Comparison of ENCODE assay signal across 9 cellular contexts in the genomic region with DNA sequence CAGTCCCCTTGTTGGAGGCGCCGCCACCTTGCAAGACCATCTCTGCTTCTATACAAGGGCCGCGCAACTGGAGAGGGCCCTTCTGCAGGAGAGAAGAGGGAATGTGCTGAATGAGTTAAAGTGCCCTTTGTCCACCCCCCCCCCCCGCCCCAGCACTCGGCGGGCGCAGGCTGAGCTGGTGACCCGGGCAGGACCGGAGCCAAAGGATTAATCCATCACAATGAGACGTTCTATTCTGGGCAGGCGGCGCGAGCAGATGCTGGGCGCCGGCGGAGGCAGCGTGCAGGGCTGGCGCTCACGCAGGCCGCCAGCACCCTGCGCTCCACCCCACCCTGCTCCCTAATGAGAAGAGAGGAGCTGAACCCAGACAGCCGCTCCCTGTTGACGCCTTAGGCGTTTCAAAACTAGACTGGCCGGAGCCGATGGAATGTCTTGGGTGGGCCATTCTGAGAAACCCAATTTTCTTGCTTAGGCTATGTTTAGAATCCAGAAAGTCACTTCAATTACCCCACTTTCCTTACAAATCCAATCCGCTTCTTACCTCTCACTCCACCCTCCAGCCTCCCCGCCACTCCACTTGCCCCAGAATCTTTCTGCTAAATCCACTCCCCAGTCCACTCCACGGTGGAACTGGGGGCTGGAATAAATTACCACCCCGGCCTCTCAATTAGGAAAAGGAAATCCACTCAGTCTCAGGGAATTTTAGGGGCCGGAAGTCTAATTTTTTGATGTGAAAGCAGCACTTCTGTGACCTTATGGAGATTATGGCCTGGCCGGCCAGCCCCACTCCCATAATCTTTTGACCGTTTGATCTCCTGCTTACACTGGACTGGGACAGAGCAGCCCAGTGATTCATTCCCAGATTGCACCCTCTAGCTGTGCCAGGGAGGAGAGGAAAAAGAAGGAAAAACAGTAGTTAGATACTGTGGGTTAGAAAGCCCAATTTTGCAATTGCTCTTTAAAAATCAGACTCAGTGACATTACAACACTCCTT. TPM values are rescaled to one million over a fixed set of nuclear protein-coding genes. Genes with fewer than 3 reads are reported as not detected.
DNase-seq lines count a peak whose midpoint lies in the region; ATAC-seq and TF ChIP-seq lines count a peak whose summit lies in the region.
"Had no signal": no experiment of that assay in that cellular context is flagged by ENCODE, and none has a peak within 500 bp of the region (broad histone marks: within the 10 kb centered on the region; RNA-seq: fewer than 3 reads in every experiment).

No MANE protein-coding gene starts in this region.

- H3K36me3 ChIP-seq in HCT116 (ENCODE audit: control insufficient read depth in 1 of 2, insufficient read depth in 2 of 2, low read length in 2 of 2) (no peaks in the 10 kb centered on the region), SJSA1 (no peaks in the 10 kb centered on the region), gastroesophageal sphincter (no peaks in the 10 kb centered on the region), osteoblast (ENCODE audit: insufficient read depth, low read length) (no peaks in the 10 kb centered on the region), Peyer's patch (no peaks in the 10 kb centered on the region)

- H4K20me1 ChIP-seq in HCT116 (ENCODE audit: insufficient read depth) (no peaks in the 10 kb centered on the region), osteoblast (ENCODE audit: insufficient read depth, low read length) (no peaks in the 10 kb centered on the region)

- TF ChIP-seq POLR2A in HCT116 (IDR thresholded peaks at IDR 0.05; ENCODE audit: borderline replicate concordance, extremely low read depth, insufficient read depth, insufficient read length): no peak
- TF ChIP-seq POLR2A in gastroesophageal sphincter (IDR thresholded peaks at IDR 0.05): no peak
- no peak for TF ChIP-seq POLR2A in Peyer's patch (IDR thresholded peaks at IDR 0.05)

- no peak overlapping the region for H3K9ac ChIP-seq in HCT116 (ENCODE audit: low read length)

- BruUV-seq in HCT116 (replicated peaks; lab: Mats Ljungman, UMichigan): no TSS peak

- intact Hi-C loops in HCT116 (cut with micrococcal nuclease): no loop called here

- TF ChIP-seq RAD21 in HCT116 (IDR thresholded peaks at IDR 0.05; ENCODE audit: low read depth): no peak

- peak; percentile 94 for ATAC-seq in HCT116
- peak; percentile 95 for ATAC-seq in gastroesophageal sphincter
- ATAC-seq in GM18873 (IDR thresholded peaks at IDR 0.05; ENCODE audit: low FRiP score, unreplicated experiment): no peak
- ATAC-seq in HG02588 (IDR thresholded peaks at IDR 0.05; ENCODE audit: unreplicated experiment): no peak

- DNase-seq in HCT116 (ENCODE audit: low read depth, low spot score): peak; percentile 7
- peak; percentile 97 to 98 for DNase-seq in SJSA1 (ENCODE audit: low read depth in 1 of 2, low spot score in 2 of 2)
- DNase-seq in osteoblast (ENCODE audit: insufficient read length, low spot score, missing footprints): peak; percentile 82
- DNase-seq in activated CD8-positive, alpha-beta memory T cell treated with anti-CD3 and anti-CD28 coated beads for 24 hours: no peak
- no peak for DNase-seq in Peyer's patch
- DNase-seq: naive B cell had no signal

- no peaks in the 10 kb centered on the region for H3K9me2 ChIP-seq in HCT116 (ENCODE audit: insufficient read depth)

- H3K4me2 ChIP-seq in HCT116 (ENCODE audit: low read length) (peak overlapping the region; percentile 65), osteoblast (ENCODE audit: insufficient read depth, low read length) (peak overlapping the region; percentile 86)

- H3K4me1 ChIP-seq in HCT116 (ENCODE audit: control insufficient read depth in 1 of 2, insufficient read depth in 2 of 2, low read length in 2 of 2) (peaks cover 9 to 11% of the 10 kb centered on the region in 2 experiments), SJSA1 (replicated peaks) (peaks cover 90% of the 10 kb centered on the region), gastroesophageal sphincter (peaks cover 0 to 66% (median 9%) of the 10 kb centered on the region in 3 donors), osteoblast (ENCODE audit: insufficient read depth, low read length) (peaks cover 16% of the 10 kb centered on the region), Peyer's patch (no peaks in the 10 kb centered on the region)

- TF ChIP-seq CTCF in HCT116 (IDR thresholded peaks at IDR 0.05 in 2 of 3, conservative IDR thresholded peaks at IDR 0.05 in 1 of 3; ENCODE audit: borderline replicate concordance in 1 of 3, insufficient read depth in 1 of 3, low read depth in 2 of 3, low read length in 2 of 3): peak in 2 of 3 experiments; percentile 15 to 26; a peak in 2 of 6 replicates
- TF ChIP-seq CTCF in gastroesophageal sphincter (IDR thresholded peaks at IDR 0.05): peak in 1 of 4 experiments; percentile 33
- TF ChIP-seq CTCF in osteoblast (IDR thresholded peaks at IDR 0.05; ENCODE audit: extremely low read depth, low read depth, low read length): no peak
- no peak for TF ChIP-seq CTCF in Peyer's patch (IDR thresholded peaks at IDR 0.05)

- H2AFZ ChIP-seq in HCT116 (ENCODE audit: low read depth, low read length, poor library complexity, severe bottlenecking) (peak overlapping the region; percentile 81), osteoblast (ENCODE audit: low read length) (peak overlapping the region; percentile 82)

- no peaks in the 10 kb centered on the region for H3K9me3 ChIP-seq in HCT116 (ENCODE audit: control insufficient read depth in 1 of 2, insufficient read depth in 1 of 2, low read depth in 1 of 2, low read length in 2 of 2)
- H3K9me3 ChIP-seq in SJSA1 (replicated peaks): no peaks in the 10 kb centered on the region
- no peaks in the 10 kb centered on the region for H3K9me3 ChIP-seq in gastroesophageal sphincter
- no peaks in the 10 kb centered on the region for H3K9me3 ChIP-seq in osteoblast (ENCODE audit: low read depth, low read length)
- H3K9me3 ChIP-seq in Peyer's patch: no peaks in the 10 kb centered on the region

- peaks cover 43% of the 10 kb centered on the region for H3K27me3 ChIP-seq in HCT116 (ENCODE audit: insufficient read depth, low read length)
- no peaks in the 10 kb centered on the region for H3K27me3 ChIP-seq in SJSA1 (replicated peaks)
- H3K27me3 ChIP-seq in gastroesophageal sphincter: no peaks in the 10 kb centered on the region
- H3K27me3 ChIP-seq in osteoblast (ENCODE audit: insufficient read depth, low read length): peaks cover 16% of the 10 kb centered on the region
- no peaks in the 10 kb centered on the region for H3K27me3 ChIP-seq in Peyer's patch

- WGBS in gastroesophageal sphincter (ENCODE audit: low coverage in 1 of 2), 2 donors: 5 to 33% methylated on average over 3 to 13 of the region's 34 CpGs

- H3K79me2 ChIP-seq in HCT116 (ENCODE audit: insufficient read depth, low read length): no peaks in the 10 kb centered on the region
- no peaks in the 10 kb centered on the region for H3K79me2 ChIP-seq in osteoblast (ENCODE audit: insufficient read depth, low read length)

- RAD21 ChIA-PET in HCT116 (lab: Charles Lee; ENCODE audit: low non-redundant PET in 1 of 2, low total read pairs in 2 of 2, uncharacterized antibody in 2 of 2, unreplicated experiment in 2 of 2): no interaction called here

- no peak for TF ChIP-seq EP300 in gastroesophageal sphincter (IDR thresholded peaks at IDR 0.05)

- H3K4me3 ChIP-seq in HCT116 (replicated peaks in 1 of 2; ENCODE audit: low read depth in 1 of 2, low read length in 2 of 2): peak overlapping the region; percentile 20 to 43
- H3K4me3 ChIP-seq in SJSA1: no peak overlapping the region
- H3K4me3 ChIP-seq in gastroesophageal sphincter: peak overlapping the region in 1 of 2 donors; percentile 25
- H3K4me3 ChIP-seq in osteoblast (ENCODE audit: insufficient read depth, low read length): peak overlapping the region; percentile 63
- peak overlapping the region in 1 of 4 donors; percentile 8 for H3K4me3 ChIP-seq in Peyer's patch

- CTCF ChIA-PET in HCT116 (lab: Charles Lee): no interaction called here

- H3K27ac ChIP-seq in HCT116 (ENCODE audit: low read depth, low read length) (no peak overlapping the region), SJSA1 (peak overlapping the region; percentile 88), gastroesophageal sphincter (peak overlapping the region; percentile 66 to 82 (median 76)), osteoblast (ENCODE audit: low read depth, low read length) (peak overlapping the region; percentile 33), Peyer's patch (no peak overlapping the region)

- POLR2A ChIA-PET in HCT116 (lab: Charles Lee): no interaction called here

TF ChIP-seq in HCT116, 20 proteins besides CTCF, POLR2A, EP300 and RAD21:
- TF ChIP-seq FOSL1 (IDR thresholded peaks at IDR 0.05; ENCODE audit: low read depth) (no peak), EZH2phosphoT487 (IDR thresholded peaks at IDR 0.05; ENCODE audit: borderline replicate concordance) (no peak), TCF7L2 (IDR thresholded peaks at IDR 0.05; ENCODE audit: borderline replicate concordance, extremely low read depth, insufficient read depth, insufficient read length) (peak; percentile 25)

RNA-seq across cellular contexts. Expression of a gene that starts 32.7 kb away (rescaled TPM):
- total RNA-seq in HCT116 (2021; ENCODE audit: unreplicated experiment): not detected
- polyA plus RNA-seq in HCT116 (2012): not detected in 2 replicates
- 0.08 TPM in 1 of 2 replicates, not detected in the other for total RNA-seq in SJSA1 (2014; rRNA removed; shearing (Covaris generic))
- total RNA-seq in gastroesophageal sphincter: not detected
- total RNA-seq in osteoblast: not detected in 2 replicates
- not detected for total RNA-seq in Peyer's patch

Comparison
In these comparisons a context has a peak if more than half of its experiments do, and no peak if none do; other contexts are left out.
1. ATAC-seq: peak in HCT116 (single experiment) and gastroesophageal sphincter (single experiment); none in GM18873 (single experiment) and HG02588 (single experiment).
2. DNase-seq: peak in HCT116 (single experiment), SJSA1 (2 of 2) and osteoblast (single experiment); none in activated CD8-positive, alpha-beta memory T cell treated with anti-CD3 and anti-CD28 coated beads for 24 hours (single experiment) and Peyer's patch (0 of 3).
3. H3K27ac ChIP-seq: peak in SJSA1 (single experiment), gastroesophageal sphincter (4 of 4) and osteoblast (single experiment); none in HCT116 (single experiment) and Peyer's patch (0 of 4).
4. CTCF ChIP-seq: peak in HCT116 (2 of 3); none in osteoblast (single experiment) and Peyer's patch (0 of 6).